Comparison of ENCODE assay signal across 11 cellular contexts in the genomic region with DNA sequence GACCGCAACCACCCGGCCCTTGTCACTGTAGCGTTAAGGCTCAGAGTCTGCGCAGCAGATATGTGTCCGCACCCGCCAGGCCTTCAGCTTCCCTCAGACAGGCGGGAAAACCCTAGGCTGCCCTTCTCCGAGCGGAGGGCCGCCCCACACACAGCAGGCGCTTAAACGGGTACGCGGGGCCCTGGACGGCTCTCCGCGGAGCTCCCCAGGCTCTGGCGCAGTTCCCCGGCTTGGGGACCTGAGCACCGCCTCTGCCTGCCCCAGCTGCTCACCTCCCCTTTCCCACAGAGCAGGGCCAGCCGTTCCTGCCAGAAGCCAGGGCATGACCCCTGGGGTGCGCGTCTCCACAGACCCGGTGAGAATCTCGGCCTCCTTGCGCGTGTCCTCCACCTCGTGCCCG. TPM values are rescaled to one million over a fixed set of nuclear protein-coding genes. Genes with fewer than 3 reads are reported as not detected.
DNase-seq lines count a peak whose midpoint lies in the region; ATAC-seq and TF ChIP-seq lines count a peak whose summit lies in the region.
"Had no signal": no experiment of that assay in that cellular context is flagged by ENCODE, and none has a peak within 500 bp of the region (broad histone marks: within the 10 kb centered on the region; RNA-seq: fewer than 3 reads in every experiment).

No MANE protein-coding gene starts in this region.

- TF ChIP-seq CTCF in breast epithelium (IDR thresholded peaks at IDR 0.05) = no peak
- TF ChIP-seq CTCF in MCF 10A (IDR thresholded peaks at IDR 0.05; ENCODE audit: unreplicated experiment) = no peak
- TF ChIP-seq CTCF in natural killer cell (IDR thresholded peaks at IDR 0.05) = no peak
- no peak for TF ChIP-seq CTCF in upper lobe of right lung (IDR thresholded peaks at IDR 0.05)

- H3K4me3 ChIP-seq in breast epithelium (peak overlapping the region; percentile 47 to 94 (median 70)), upper lobe of right lung (peak overlapping the region; percentile 66)
- H3K4me3 ChIP-seq: K562, SK-N-MC had no signal

- H3K4me3 Mint-ChIP-seq in MCF 10A (ENCODE audit: unreplicated experiment) = no peak overlapping the region
- H3K4me3 Mint-ChIP-seq in natural killer cell = peak overlapping the region; percentile 92

- H3K27me3 Mint-ChIP-seq in MCF 10A (ENCODE audit: insufficient read depth, unreplicated experiment) = no peaks in the 10 kb centered on the region
- H3K27me3 Mint-ChIP-seq in natural killer cell (ENCODE audit: low read depth in 2 of 2) = peaks cover 12 to 16% of the 10 kb centered on the region in 2 donors

- H3K27ac ChIP-seq in breast epithelium = peak overlapping the region; percentile 96 to 99
- H3K27ac ChIP-seq in upper lobe of right lung = peak overlapping the region; percentile 89
- H3K27ac ChIP-seq: SK-N-MC had no signal

- intact Hi-C loops in breast epithelium (cut with DNase I; ENCODE audit: low total_unique reads) = no loop called here
- intact Hi-C loops in MCF 10A (cut with micrococcal nuclease) = no loop called here
- intact Hi-C loops in natural killer cell (cut with micrococcal nuclease) = loop anchor here (2.0 kb wide), 1 partner anchor 57 kb away; a partner anchor contains a TSS
- intact Hi-C loops in upper lobe of right lung (cut with DNase I) = no loop called here

- H3K27me3 ChIP-seq in breast epithelium (no peaks in the 10 kb centered on the region), upper lobe of right lung (no peaks in the 10 kb centered on the region)

- TF ChIP-seq POLR2A in breast epithelium (IDR thresholded peaks at IDR 0.05) = no peak

- DNase-seq in breast epithelium (ENCODE audit: low spot score in 2 of 2) (no peak), MCF 10A (ENCODE audit: unreplicated experiment) (no peak), natural killer cell (no peak), upper lobe of right lung (no peak), COLO668 (lab: John Stamatoyannopoulos, UW; ENCODE audit: unreplicated experiment) (no peak)
- DNase-seq: Caco-2 had no signal

- ATAC-seq in esophagus mucosa (peak; percentile 27), natural killer cell (peak in 2 of 3 donors; percentile 27 to 33), upper lobe of right lung (peak; percentile 3), HG03280 (IDR thresholded peaks at IDR 0.05; ENCODE audit: unreplicated experiment) (no peak), GM19023 (IDR thresholded peaks at IDR 0.05; ENCODE audit: unreplicated experiment) (no peak)
- ATAC-seq: K562 had no signal

- no peaks in the 10 kb centered on the region for H3K36me3 Mint-ChIP-seq in MCF 10A (ENCODE audit: insufficient read depth, unreplicated experiment)
- peaks cover 24% of the 10 kb centered on the region for H3K36me3 Mint-ChIP-seq in natural killer cell

- POLR2A ChIA-PET in MCF 10A (lab: Yijun Ruan, JAX) = no interaction called here

- no TSS peak for BruUV-seq in MCF 10A (replicated peaks; lab: Mats Ljungman, UMichigan)

- H3K4me1 Mint-ChIP-seq in MCF 10A (ENCODE audit: insufficient read depth, unreplicated experiment) (no peaks in the 10 kb centered on the region), natural killer cell (peaks cover 10 to 12% of the 10 kb centered on the region in 2 donors)

- CTCF ChIA-PET in MCF 10A (lab: Yijun Ruan, JAX) = interaction anchor here (0.6 kb wide), 1 partner anchor 53 kb away, joined by 4 read pairs; no protein-coding TSS in a partner anchor

- peaks cover 31 to 37% of the 10 kb centered on the region in 2 donors for H3K9me3 ChIP-seq in breast epithelium
- peaks cover 4% of the 10 kb centered on the region for H3K9me3 ChIP-seq in upper lobe of right lung

- no peaks in the 10 kb centered on the region for H3K36me3 ChIP-seq in breast epithelium
- no peaks in the 10 kb centered on the region for H3K36me3 ChIP-seq in upper lobe of right lung

- peaks cover 18% of the 10 kb centered on the region for H3K9me3 Mint-ChIP-seq in MCF 10A (ENCODE audit: unreplicated experiment)
- H3K9me3 Mint-ChIP-seq in natural killer cell = peaks cover under 1 to 3% of the 10 kb centered on the region in 2 donors

- H3K27ac Mint-ChIP-seq in MCF 10A (ENCODE audit: low read depth, unreplicated experiment) = no peak overlapping the region
- peak overlapping the region; percentile 86 to 88 for H3K27ac Mint-ChIP-seq in natural killer cell

- H3K4me1 ChIP-seq in breast epithelium = no peaks in the 10 kb centered on the region
- H3K4me1 ChIP-seq in upper lobe of right lung = no peaks in the 10 kb centered on the region
- H3K4me1 ChIP-seq: Caco-2 had no signal

RNA-seq across cellular contexts. Expression of a gene that starts 0.6 kb away (rescaled TPM):
- total RNA-seq in breast epithelium (10 to 100 TPM in 2 of 3 donors, 1 to 10 TPM in 1; 7.5 to 16.2 (median 14.4) TPM), MCF 10A (2022) (not detected in 2 replicates), esophagus mucosa (0.68 TPM), natural killer cell (1 to 10 TPM; 1.6 to 4.3 (median 4.3) TPM), upper lobe of right lung (4.1 TPM)
- total RNA-seq: Caco-2, K562 had no signal

RNA-seq across cellular contexts. Expression of a gene that starts 25.9 kb away (rescaled TPM):
- total RNA-seq in breast epithelium (1 to 10 TPM in 1 of 3 donors, not detected in 2; 1.3 TPM), MCF 10A (2022) (not detected in 2 replicates), esophagus mucosa (not detected), natural killer cell (not detected), upper lobe of right lung (not detected)
- total RNA-seq: Caco-2, K562 had no signal

RNA-seq across cellular contexts. Expression of a gene that starts 38.4 kb away (rescaled TPM):
- total RNA-seq in breast epithelium = 10 to 100 TPM; 29.1 to 94.4 (median 66.2) TPM
- total RNA-seq in MCF 10A (2022) = not detected in 2 replicates
- 9.4 TPM for total RNA-seq in esophagus mucosa
- total RNA-seq in natural killer cell = 10 to 100 TPM; 29.9 to 42.7 (median 35.9) TPM
- total RNA-seq in upper lobe of right lung = 47.3 TPM
- total RNA-seq: Caco-2 had no signal

RNA-seq across cellular contexts. Expression of a gene that starts 57.1 kb away (rescaled TPM):
- total RNA-seq in breast epithelium = 10 to 100 TPM; 12.0 to 46.5 (median 21.6) TPM
- total RNA-seq in MCF 10A (2022) = 0.71 and 0.98 TPM in 2 replicates
- 5.4 TPM for total RNA-seq in esophagus mucosa
- 10 to 100 TPM in 2 of 3 donors, 1 to 10 TPM in 1; 8.9 to 13.5 (median 12.5) TPM for total RNA-seq in natural killer cell
- total RNA-seq in upper lobe of right lung = 15.4 TPM

Comparison
In these comparisons a context has a peak if more than half of its experiments do, and no peak if none do; other contexts are left out.
1. RNA of a gene that starts 38.4 kb away (total RNA-seq): 29.1 to 94.4 TPM in breast epithelium, 47.3 TPM in upper lobe of right lung (single experiment), 29.9 to 42.7 TPM in natural killer cell and 9.4 TPM in esophagus mucosa (single experiment); not detected in MCF 10A; every median in the first group is over 10 times any median in the second.
2. ATAC-seq: peak in esophagus mucosa (single experiment), natural killer cell (2 of 3) and upper lobe of right lung (single experiment); none in HG03280 (single experiment) and GM19023 (single experiment).